Comparison of ENCODE assay signal across 9 cellular contexts in genomic region chr4:154614306-154614705, GRCh38. TPM values are rescaled to one million over a fixed set of nuclear protein-coding genes. Genes with fewer than 3 reads are reported as not detected.
"Had no signal": no experiment of that assay in that cellular context is flagged by ENCODE, and none has a peak within 500 bp of the region (broad histone marks: within the 10 kb centered on the region; RNA-seq: fewer than 3 reads in every experiment).

No MANE protein-coding gene starts in this region.

- H3K4me3 ChIP-seq: GM23338 had no signal

- DNase-seq: H9, HCEC 1CT, KBM-7 had no signal

- H2AFZ ChIP-seq: GM23338 had no signal

- H3K4me2 ChIP-seq: GM23338 had no signal

- ATAC-seq: GM23338 had no signal

- FAIRE-seq: H1, H54, HTR-8/SVneo had no signal

RNA-seq across cellular contexts. Expression of gene FGG, which starts 1.9 kb away (rescaled TPM):
- total RNA-seq: GM23338, H1, H9, HT-29 had no signal
- polyA plus RNA-seq: GM23338, H1, IgD-negative memory B cell had no signal

RNA-seq across cellular contexts. Expression of gene FGA, which starts 23.8 kb away (rescaled TPM):
- total RNA-seq: GM23338, H1, H9, HT-29 had no signal
- polyA plus RNA-seq: GM23338, H1, IgD-negative memory B cell had no signal

RNA-seq across cellular contexts. Expression of gene FGB, which starts 51.5 kb away (rescaled TPM):
- total RNA-seq: GM23338, H1, H9, HT-29 had no signal
- polyA plus RNA-seq: GM23338, H1, IgD-negative memory B cell had no signal
